Comparison of ENCODE assay signal across 1 cellular context in genomic region chr9:38423273-38423938, GRCh38.
TF ChIP-seq lines count a peak whose summit lies in the region.

No MANE protein-coding gene starts in this region.

TF ChIP-seq in H1, 55 proteins besides CTCF, POLR2A, EP300 and RAD21:
- no peak for TF ChIP-seq CHD1 (IDR thresholded peaks at IDR 0.05; ENCODE audit: low read depth, low read length)
TF ChIP-seq in H1: peak in this region for 0.
